Comparison of ENCODE assay signal across 1 cellular context in the genomic region with DNA sequence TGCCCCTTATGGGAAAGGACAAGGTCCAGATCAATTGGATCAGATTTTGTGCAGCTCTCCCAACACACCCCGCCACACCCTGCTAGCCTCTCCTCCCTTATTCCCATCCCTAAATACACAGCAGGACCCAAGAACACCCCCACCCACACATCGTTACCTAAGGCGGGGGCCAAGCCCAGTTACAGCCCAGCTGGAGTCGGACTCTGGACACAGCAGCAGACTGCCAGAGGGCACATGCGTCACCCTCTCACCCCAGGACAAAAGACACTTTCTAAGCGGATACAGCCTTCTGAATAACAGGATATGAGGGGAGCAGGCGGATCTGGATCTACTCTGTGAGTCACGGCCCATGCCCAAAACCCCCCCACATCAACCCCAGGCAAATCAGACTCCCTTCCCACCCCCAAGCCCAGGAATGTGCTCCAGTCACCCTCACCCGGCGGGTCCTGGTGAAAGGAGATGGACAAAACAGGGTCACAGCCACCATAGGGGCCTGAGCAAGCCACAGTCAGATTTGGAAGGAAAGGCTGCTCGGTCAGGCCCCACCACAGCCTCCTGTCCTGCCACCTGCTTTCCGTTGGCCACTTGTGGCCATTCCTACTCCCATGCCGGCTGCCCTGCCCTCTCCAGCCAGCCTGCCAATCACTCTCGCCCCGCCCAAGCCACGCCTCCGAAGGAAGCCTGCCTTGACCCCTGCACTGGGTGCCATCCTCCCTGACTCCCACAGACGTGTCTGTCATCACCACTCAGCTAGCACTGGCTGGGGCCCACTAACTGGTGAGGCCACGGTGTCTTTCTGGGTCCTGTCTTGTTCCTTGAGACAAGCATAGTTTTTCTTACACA.
A peak's percentile ranks its signal among the peaks of the same experiment; 100 is the strongest.
TF ChIP-seq lines count a peak whose summit lies in the region.

No MANE protein-coding gene starts in this region.

TF ChIP-seq in HEK293T, 16 proteins besides CTCF, POLR2A, EP300 and RAD21 (continued from another document):
- no peak for TF ChIP-seq LEF1 (IDR thresholded peaks at IDR 0.05; ENCODE audit: borderline replicate concordance)
- no peak for TF ChIP-seq FOXA1 (IDR thresholded peaks at IDR 0.05)
- peak; percentile 88 for TF ChIP-seq PKNOX1 (IDR thresholded peaks at IDR 0.05)
- no peak for TF ChIP-seq ZNF384 (IDR thresholded peaks at IDR 0.05)
